In the genomic region with DNA sequence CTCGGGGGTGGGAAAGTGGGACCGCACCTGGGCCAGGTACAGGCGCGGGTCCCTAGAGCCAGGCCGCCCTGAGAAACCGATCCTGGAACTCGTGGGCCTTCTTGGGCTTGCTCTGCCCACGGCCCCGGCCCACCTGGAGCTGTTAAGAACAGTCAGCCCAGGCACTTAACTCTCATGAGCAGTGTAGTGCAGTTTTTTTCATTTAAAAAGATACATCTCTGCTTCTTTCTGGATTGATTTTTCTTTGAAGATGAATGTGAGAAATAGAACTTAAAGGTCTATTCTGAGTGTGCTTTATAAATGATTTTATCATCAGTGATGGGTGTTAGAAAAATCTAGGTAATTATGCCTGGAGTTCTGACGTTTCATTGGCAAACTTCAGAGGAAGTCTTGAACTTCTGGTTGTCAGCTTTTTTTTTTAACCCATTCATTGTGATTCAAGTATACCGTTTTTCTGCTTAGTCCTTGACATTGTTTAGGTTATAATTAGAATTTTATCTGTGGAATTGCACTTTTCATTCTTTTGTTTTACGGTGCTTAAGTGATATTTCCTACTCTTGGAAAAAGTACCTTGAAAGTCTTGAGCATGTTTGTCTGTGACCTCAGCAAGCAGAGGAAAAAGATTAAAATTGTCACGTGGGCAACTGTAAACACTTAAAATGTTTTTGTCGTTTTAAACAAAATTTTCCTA, we compare ENCODE assay signal across 7 cellular contexts. TPM values are rescaled to one million over a fixed set of nuclear protein-coding genes. Genes with fewer than 3 reads are reported as not detected.
DNase-seq lines count a peak whose midpoint lies in the region; ATAC-seq and TF ChIP-seq lines count a peak whose summit lies in the region.

No MANE protein-coding gene starts in this region.

- WGBS in GM23248 (ENCODE audit: low coverage in 1 of 2, low lambda C conversion rate in 2 of 2, missing lambda C conversion rate in 2 of 2), 2 experiments, result 1% methylated on average over 14 of the region's 14 CpGs

- peak overlapping the region; percentile 73 for H3K9ac ChIP-seq in GM23248

- no peaks in the 10 kb centered on the region for H3K36me3 ChIP-seq in GM23248 (ENCODE audit: low read depth)

- no peaks in the 10 kb centered on the region for H3K9me2 ChIP-seq in GM23248 (ENCODE audit: insufficient read depth)

- in situ Hi-C loops in GM13977 (cut with MboI; ENCODE audit: low pct_unique_long_range_greater_than_20kb, low sequenced_read_pairs, unreplicated experiment), result no loop called here
- in situ Hi-C loops in GM23248 (cut with MboI), result no loop called here

- peak overlapping the region in 1 of 2 donors; percentile 86 for H3K27ac Mint-ChIP-seq in effector memory CD8-positive, alpha-beta T cell
- H3K27ac Mint-ChIP-seq in osteocyte (ENCODE audit: unreplicated experiment), result peak overlapping the region; percentile 75

- peak overlapping the region; percentile 79 for H3K4me3 ChIP-seq in GM23248

- H3F3A ChIP-seq in GM23248 (ENCODE audit: insufficient read depth), result no peaks in the 10 kb centered on the region

- peak overlapping the region; percentile 100 for H3K4me3 Mint-ChIP-seq in effector memory CD8-positive, alpha-beta T cell
- peak overlapping the region; percentile 99 for H3K4me3 Mint-ChIP-seq in osteocyte (ENCODE audit: unreplicated experiment)

- peak overlapping the region; percentile 91 for H3K4me2 ChIP-seq in GM23248 (ENCODE audit: unreplicated experiment)

- H3K27me3 ChIP-seq in GM23248 (replicated peaks; ENCODE audit: insufficient read depth), result no peaks in the 10 kb centered on the region

- peak overlapping the region; percentile 96 for H2AFZ ChIP-seq in GM23248

- ATAC-seq in effector memory CD8-positive, alpha-beta T cell (replicated peaks), result peak; percentile 7

- no peaks in the 10 kb centered on the region for H3K9me3 Mint-ChIP-seq in effector memory CD8-positive, alpha-beta T cell
- no peaks in the 10 kb centered on the region for H3K9me3 Mint-ChIP-seq in osteocyte (ENCODE audit: unreplicated experiment)

- H3K27me3 Mint-ChIP-seq in effector memory CD8-positive, alpha-beta T cell, result peaks cover 0 to 12% of the 10 kb centered on the region in 2 donors
- no peaks in the 10 kb centered on the region for H3K27me3 Mint-ChIP-seq in osteocyte (ENCODE audit: unreplicated experiment)

- H3K36me3 Mint-ChIP-seq in effector memory CD8-positive, alpha-beta T cell (ENCODE audit: insufficient read depth), result peaks cover 9% of the 10 kb centered on the region
- no peaks in the 10 kb centered on the region for H3K36me3 Mint-ChIP-seq in osteocyte (ENCODE audit: unreplicated experiment)

- no peaks in the 10 kb centered on the region for H3K9me3 ChIP-seq in GM23248 (ENCODE audit: low read depth)

- peaks cover 11% of the 10 kb centered on the region in 2 donors for H3K4me1 Mint-ChIP-seq in effector memory CD8-positive, alpha-beta T cell (ENCODE audit: low read depth in 2 of 2)
- H3K4me1 Mint-ChIP-seq in osteocyte (ENCODE audit: unreplicated experiment), result peaks cover 54% of the 10 kb centered on the region

- H3K27ac ChIP-seq in GM23248, result peak overlapping the region; percentile 19; the same call in 1 of the 2 replicates

- H3K4me1 ChIP-seq in GM23248 (ENCODE audit: insufficient read depth), result peaks cover 42% of the 10 kb centered on the region

- H3K79me2 ChIP-seq in GM23248 (ENCODE audit: insufficient read depth), result peaks cover 57% of the 10 kb centered on the region

- no peaks in the 10 kb centered on the region for H4K20me1 ChIP-seq in GM23248 (ENCODE audit: insufficient read depth)

- DNase-seq in GM13977 (ENCODE audit: low spot score) (peak; percentile 5), GM23248 (peak; percentile 48), NAMALWA (ENCODE audit: low spot score) (peak; percentile 55), osteocyte (ENCODE audit: extremely low spot score, unreplicated experiment) (no peak), GOT3 (lab: John Stamatoyannopoulos, UW) (no peak), CD1c-positive myeloid dendritic cell (ENCODE audit: extremely low spot score) (no peak)
- DNase-seq in effector memory CD8-positive, alpha-beta T cell, result no peak

- no peak for TF ChIP-seq CTCF in GM13977 (IDR thresholded peaks at IDR 0.05; ENCODE audit: extremely low read depth, insufficient read depth, missing control alignments)
- no peak for TF ChIP-seq CTCF in osteocyte (IDR thresholded peaks at IDR 0.05)

RNA-seq across cellular contexts. Expression of gene CDK1, which starts 0.8 kb away (rescaled TPM):
- 33.5 and 40.5 TPM in 2 replicates for total RNA-seq in GM23248 (2014; rRNA removed; shearing (Covaris generic))
- 38.4 and 43.2 TPM in 2 replicates for polyA plus RNA-seq in GM23248 (2016; fragmentation: Nextera tagmentation; extraction: Ambion mirVana)
- 12.6 and 13.1 TPM in 2 replicates for total RNA-seq in osteocyte

Comparison
In these comparisons a context has a peak if more than half of its experiments do, and no peak if none do; other contexts are left out.
1. DNase-seq: peak in GM13977 (single experiment), GM23248 (single experiment) and NAMALWA (single experiment); none in effector memory CD8-positive, alpha-beta T cell (0 of 3), osteocyte (single experiment), GOT3 (single experiment) and CD1c-positive myeloid dendritic cell (single experiment).